In the genomic region with DNA sequence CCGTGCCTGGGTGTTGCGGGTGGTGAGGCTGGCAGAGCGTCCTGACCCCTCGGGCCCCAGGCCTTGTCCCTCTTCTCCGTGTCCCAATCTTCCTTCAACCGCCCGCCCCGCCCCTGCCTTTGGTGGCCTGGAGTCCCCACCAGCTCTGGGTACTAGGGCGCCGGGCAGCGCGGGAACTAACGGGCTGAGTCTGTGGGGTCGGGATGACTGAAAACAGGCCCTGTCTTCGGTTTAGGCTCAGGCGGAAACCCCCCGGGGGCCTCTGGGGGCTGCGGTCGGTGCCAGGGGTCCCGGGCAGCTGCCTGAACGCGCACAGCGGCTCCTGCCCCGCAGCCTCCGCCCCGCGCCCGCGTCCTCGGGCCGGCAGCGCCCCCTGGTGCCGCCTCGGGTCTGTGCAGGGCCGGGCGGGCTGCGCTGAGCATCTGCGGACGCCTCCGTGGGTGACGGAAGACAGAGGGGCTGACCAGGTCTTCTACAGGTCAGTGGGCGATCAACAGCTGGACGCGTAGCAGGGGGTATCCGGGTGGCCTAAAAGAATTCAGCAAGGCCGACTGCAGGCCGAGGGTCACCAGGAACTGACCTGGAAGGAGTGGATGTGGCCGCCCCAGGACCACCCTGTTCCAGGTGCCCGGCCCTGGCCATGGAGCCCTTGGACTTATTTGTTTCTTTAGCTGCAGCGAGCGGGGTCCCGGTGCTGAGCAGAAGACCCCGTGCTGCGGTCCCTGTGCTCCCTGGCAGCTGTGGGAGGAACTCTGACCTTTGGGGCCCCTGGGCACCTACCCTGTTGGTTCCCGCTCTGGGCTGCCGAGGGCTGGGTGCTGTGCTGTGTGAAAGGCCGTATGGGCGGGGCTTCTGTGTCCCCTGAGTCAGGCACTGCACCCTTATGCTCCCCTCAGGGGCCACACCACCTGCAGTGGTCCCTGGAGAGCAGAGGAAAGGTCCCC, we compare ENCODE assay signal across 8 cellular contexts.
DNase-seq lines count a peak whose midpoint lies in the region; ATAC-seq and TF ChIP-seq lines count a peak whose summit lies in the region.
"Not testable (repeated sequence)": the region's sequence is repeated elsewhere in the genome, so short reads cannot be mapped to it uniquely, and the experiment has no call there.

No MANE protein-coding gene starts in this region.

- WGBS in iPS DF 6.9 (ENCODE audit: insufficient coverage, insufficient read length) = no CpG with 5 or more reads among the region's 58 CpGs

- not testable (repeated sequence) for H3K36me3 Mint-ChIP-seq in activated CD4-positive, alpha-beta T cell treated with anti-CD3 and anti-CD28 coated beads for 36 hours (ENCODE audit: low read depth); brain

- POLR2A ChIA-PET in activated CD4-positive, alpha-beta T cell treated with anti-CD3 and anti-CD28 coated beads for 36 hours (lab: Charles Lee) = not testable (repeated sequence)

- not testable (repeated sequence) for H3K36me3 ChIP-seq in iPS DF 6.9 (ENCODE audit: control insufficient read depth, insufficient read depth, low read length)

- peak; percentile 65 for DNase-seq in activated CD4-positive, alpha-beta T cell treated with anti-CD3 and anti-CD28 coated beads for 36 hours
- not testable (repeated sequence) for DNase-seq in iPS DF 6.9 (ENCODE audit: low read depth, low spot score); sciatic nerve (ENCODE audit: low spot score)

- not testable (repeated sequence) for H3K9me3 Mint-ChIP-seq in activated CD4-positive, alpha-beta T cell treated with anti-CD3 and anti-CD28 coated beads for 36 hours (ENCODE audit: low read depth); brain

- not testable (repeated sequence) for H3K27me3 ChIP-seq in iPS DF 6.9 (ENCODE audit: control insufficient read depth, insufficient read depth, low read length)

- peak; percentile 86 for ATAC-seq in GM19351 (IDR thresholded peaks at IDR 0.05; ENCODE audit: unreplicated experiment)
- ATAC-seq in HG02852 (IDR thresholded peaks at IDR 0.05; ENCODE audit: unreplicated experiment) = peak; percentile 84
- ATAC-seq in activated CD4-positive, alpha-beta T cell treated with anti-CD3 and anti-CD28 coated beads for 36 hours = peak; percentile 97
- ATAC-seq in sciatic nerve = peak; percentile 91

- H3K4me3 ChIP-seq in iPS DF 6.9 (ENCODE audit: low read length) = peak overlapping the region; percentile 22; the same call in 1 of the 2 replicates

- H3K27ac ChIP-seq in C4-2B; iPS DF 6.9 (ENCODE audit: low read length): not testable (repeated sequence)

- H3K9me3 ChIP-seq in iPS DF 6.9 (ENCODE audit: control insufficient read depth, insufficient read depth, low read length) = not testable (repeated sequence)

- not testable (repeated sequence) for H3K4me1 Mint-ChIP-seq in activated CD4-positive, alpha-beta T cell treated with anti-CD3 and anti-CD28 coated beads for 36 hours; brain

- peak; percentile 89 for TF ChIP-seq CTCF in C4-2B (conservative IDR thresholded peaks at IDR 0.05)
- TF ChIP-seq CTCF in LNCAP (IDR thresholded peaks at IDR 0.05) = peak; percentile 70
- TF ChIP-seq CTCF in brain (conservative IDR thresholded peaks at IDR 0.05) = peak; percentile 43 to 63

- not testable (repeated sequence) for H3K27ac Mint-ChIP-seq in activated CD4-positive, alpha-beta T cell treated with anti-CD3 and anti-CD28 coated beads for 36 hours; brain

- H3K27me3 Mint-ChIP-seq in activated CD4-positive, alpha-beta T cell treated with anti-CD3 and anti-CD28 coated beads for 36 hours = peaks cover 32% of the 10 kb centered on the region
- H3K27me3 Mint-ChIP-seq in brain = peaks cover 31% of the 10 kb centered on the region

- not testable (repeated sequence) for H3K4me1 ChIP-seq in iPS DF 6.9 (ENCODE audit: control insufficient read depth, insufficient read depth, low read length)

- CTCF ChIA-PET in activated CD4-positive, alpha-beta T cell treated with anti-CD3 and anti-CD28 coated beads for 36 hours (lab: Charles Lee) = interaction anchor here (1.0 to 1.9 kb wide), 5 partner anchors 9 to 487 kb away, joined by 3 to 16 read pairs (median 5); no protein-coding TSS in a partner anchor

- H3K4me3 Mint-ChIP-seq in activated CD4-positive, alpha-beta T cell treated with anti-CD3 and anti-CD28 coated beads for 36 hours = peak overlapping the region; percentile 44
- peak overlapping the region in 3 of 5 experiments; percentile 35 to 55 (median 46) for H3K4me3 Mint-ChIP-seq in brain

- intact Hi-C loops in activated CD4-positive, alpha-beta T cell treated with anti-CD3 and anti-CD28 coated beads for 36 hours (cut with DNase I, micrococcal nuclease); sciatic nerve (cut with DNase I): not testable (repeated sequence)
